23 cellular contexts compared by ENCODE assay signal in the genomic region with DNA sequence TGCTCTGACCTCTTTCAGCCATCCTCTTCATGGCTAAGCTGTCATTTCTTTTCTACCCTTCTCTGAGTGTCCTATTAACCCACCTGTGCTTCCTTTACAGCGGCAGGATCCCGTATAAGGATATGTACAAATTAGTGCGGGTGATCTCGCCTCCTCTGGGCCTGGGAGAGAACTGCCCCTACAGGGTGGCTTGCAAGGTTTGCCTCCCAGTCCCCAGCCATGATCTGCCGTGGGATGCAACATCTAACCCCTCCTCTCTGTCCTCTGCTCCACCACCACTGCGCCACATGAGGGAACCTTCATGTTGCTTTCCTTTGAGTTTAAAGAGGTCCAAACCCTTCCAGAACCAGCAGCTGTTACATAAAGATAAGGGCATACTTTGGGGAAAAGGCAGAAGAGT.
"Had no signal": no experiment of that assay in that cellular context is flagged by ENCODE, and none has a peak within 500 bp of the region (broad histone marks: within the 10 kb centered on the region; RNA-seq: fewer than 3 reads in every experiment).

No MANE protein-coding gene starts in this region.

- H3K4me1 ChIP-seq: left lung, pancreas, stomach, vagina had no signal

- H3K27me3 ChIP-seq: left lung, neutrophil, pancreas, right lobe of liver, stomach, thyroid gland, vagina had no signal

- ATAC-seq: effector memory CD8-positive, alpha-beta T cell; mucosa of descending colon had no signal

- H3K4me1 Mint-ChIP-seq: mesothelial cell of epicardium, naive B cell had no signal

- H3K27ac ChIP-seq: left lung, neutrophil, pancreas, right lobe of liver, stomach, thyroid gland, vagina had no signal

- H3K9me3 Mint-ChIP-seq: effector memory CD8-positive, alpha-beta T cell; mesothelial cell of epicardium; natural killer cell treated with Interleukin-12 subunit alpha and Interleukin-12 subunit beta and Interleukin-15 and Interleukin-18, amount 100 ng/mL, for 72 hours; neural crest cell had no signal

- H3K4me3 ChIP-seq: left lung, mucosa of descending colon, pancreas, right lobe of liver, smooth muscle cell, stomach, thyroid gland, vagina had no signal

- DNase-seq: cortex of kidney; effector memory CD8-positive, alpha-beta T cell; left cardiac atrium; left lung; mesenchymal stem cell; mucosa of descending colon; naive B cell; right lobe of liver; stimulated activated CD4-positive, alpha-beta T cell treated with anti-CD3 and anti-CD28 coated beads, Interleukin-12 subunit alpha, Interleukin-12 subunit beta, amount 100 ng/mL, for 4 hours; stimulated activated CD4-positive, alpha-beta T cell treated with anti-CD3 and anti-CD28 coated beads, Interleukin-1b, Interleukin-23, amount 100 ng/mL, for 48 hours; stimulated activated CD4-positive, alpha-beta T cell treated with anti-CD3 and anti-CD28 coated beads, Interleukin-4, amount 100 ng/mL, for 1 hour; stimulated activated CD8-positive, alpha-beta memory T cell treated with anti-CD3 and anti-CD28 coated beads, Interleukin-4, amount 100 ng/mL, for 48 hours; stimulated activated naive CD4-positive, alpha-beta T cell; stomach; trophoblast cell had no signal

- H3K4me3 Mint-ChIP-seq: effector memory CD8-positive, alpha-beta T cell; mesothelial cell of epicardium; naive B cell; natural killer cell treated with Interleukin-12 subunit alpha and Interleukin-12 subunit beta and Interleukin-15 and Interleukin-18, amount 100 ng/mL, for 72 hours; neural crest cell had no signal

- H3K27ac Mint-ChIP-seq: effector memory CD8-positive, alpha-beta T cell; mesothelial cell of epicardium; natural killer cell treated with Interleukin-12 subunit alpha and Interleukin-12 subunit beta and Interleukin-15 and Interleukin-18, amount 100 ng/mL, for 72 hours had no signal

- H3K36me3 Mint-ChIP-seq: mesothelial cell of epicardium; naive B cell; natural killer cell treated with Interleukin-12 subunit alpha and Interleukin-12 subunit beta and Interleukin-15 and Interleukin-18, amount 100 ng/mL, for 72 hours had no signal

- H3K36me3 ChIP-seq: left lung, neutrophil, pancreas, right lobe of liver, stomach, thyroid gland, vagina had no signal
